7 cellular contexts compared by ENCODE assay signal in the genomic region with DNA sequence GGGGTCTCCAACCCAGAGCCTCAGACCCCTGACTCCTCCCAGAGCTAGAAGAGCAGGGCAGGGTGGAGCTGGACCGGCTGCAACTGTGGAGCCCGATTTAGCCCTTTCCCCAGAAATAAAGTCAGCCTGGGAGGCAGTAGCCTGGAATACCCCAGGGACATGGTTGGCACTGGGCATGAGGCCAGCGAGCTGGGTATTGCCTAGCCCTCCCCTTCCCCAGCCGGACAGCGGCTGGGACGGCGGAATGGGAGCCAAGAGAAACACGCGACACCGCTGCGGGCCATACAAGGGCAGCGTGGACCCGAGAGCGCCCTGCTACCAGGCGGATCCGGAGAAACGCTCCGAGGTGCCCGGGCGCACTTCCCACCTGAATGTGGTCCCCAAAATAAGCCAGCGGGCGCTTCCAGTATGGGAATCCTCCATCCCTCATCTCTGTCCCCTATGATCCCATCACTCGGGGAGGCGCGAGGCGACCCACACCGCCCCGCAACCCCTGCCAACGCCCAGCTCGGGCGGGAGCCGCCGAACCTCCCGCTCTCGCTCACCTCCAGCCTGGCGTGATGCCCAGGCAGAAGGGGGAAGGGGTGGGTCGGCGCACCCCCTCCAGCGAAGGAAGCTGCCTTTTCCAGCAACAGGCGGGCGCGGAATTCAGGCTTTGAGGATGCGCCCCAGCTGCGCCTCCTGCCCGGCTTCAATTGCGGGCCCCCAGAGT. TPM values are rescaled to one million over a fixed set of nuclear protein-coding genes. Genes with fewer than 3 reads are reported as not detected.
DNase-seq lines count a peak whose midpoint lies in the region; ATAC-seq and TF ChIP-seq lines count a peak whose summit lies in the region.

No MANE protein-coding gene starts in this region.

- DNase-seq in H4 (ENCODE audit: low spot score): peak; percentile 62
- DNase-seq in NCI-H345 treated with DMSO at 0.1 percent for 48 hours (lab: John Stamatoyannopoulos, UW; ENCODE audit: unreplicated experiment): peak; percentile 41
- DNase-seq in chondrocyte (ENCODE audit: low spot score): no peak
- DNase-seq in lung (ENCODE audit: low spot score): no peak
- DNase-seq in T-helper 9 cell: no peak

- no peak for ATAC-seq in lung (ENCODE audit: insufficient read depth, low FRiP score)
- ATAC-seq in HG02623 (IDR thresholded peaks at IDR 0.05; ENCODE audit: unreplicated experiment): no peak

- TF ChIP-seq CTCF in chondrocyte (IDR thresholded peaks at IDR 0.05) (no peak), lung (IDR thresholded peaks at IDR 0.05; ENCODE audit: control extremely low read depth, extremely low read depth) (no peak)

- no peaks in the 10 kb centered on the region for H3K27me3 Mint-ChIP-seq in chondrocyte (ENCODE audit: low read depth)

- H3K36me3 ChIP-seq in lung (ENCODE audit: control insufficient read depth in 2 of 2, insufficient read depth in 2 of 2, low read length in 2 of 2): peaks cover 0 to 9% of the 10 kb centered on the region in 2 donors
- peaks cover 2% of the 10 kb centered on the region for H3K36me3 ChIP-seq in thymus (ENCODE audit: control insufficient read depth, insufficient read depth)

- peaks cover 0 to 18% of the 10 kb centered on the region in 2 donors for H3K4me1 ChIP-seq in lung (ENCODE audit: control insufficient read depth in 2 of 2, insufficient read depth in 2 of 2, low read length in 2 of 2)
- peaks cover 32% of the 10 kb centered on the region for H3K4me1 ChIP-seq in thymus (ENCODE audit: control insufficient read depth, insufficient read depth, low read length)

- 1 to 2% methylated on average over 36 to 46 of the region's 46 CpGs for WGBS in lung, 2 donors
- 1% methylated on average over 46 of the region's 46 CpGs for WGBS in thymus

- H3K27ac Mint-ChIP-seq in chondrocyte (ENCODE audit: unreplicated experiment): peak overlapping the region; percentile 83

- H3K36me3 Mint-ChIP-seq in chondrocyte (ENCODE audit: low read depth): peaks cover 15% of the 10 kb centered on the region

- peak overlapping the region; percentile 69 for H3K4me3 ChIP-seq in lung
- H3K4me3 ChIP-seq in thymus (ENCODE audit: low read length): peak overlapping the region; percentile 59

- H3K4me3 Mint-ChIP-seq in chondrocyte (ENCODE audit: unreplicated experiment): peak overlapping the region; percentile 80

- H3K9me3 ChIP-seq in lung (ENCODE audit: control insufficient read depth in 2 of 2, insufficient read depth in 1 of 2, low read length in 1 of 2) (no peaks in the 10 kb centered on the region), thymus (ENCODE audit: control insufficient read depth) (no peaks in the 10 kb centered on the region)

- peak overlapping the region; percentile 77 to 80 for H3K27ac ChIP-seq in lung (ENCODE audit: low read depth in 1 of 2, low read length in 1 of 2)
- no peak overlapping the region for H3K27ac ChIP-seq in thymus (ENCODE audit: low read depth)

- H3K9me3 Mint-ChIP-seq in chondrocyte (ENCODE audit: low read depth): no peaks in the 10 kb centered on the region

- H3K27me3 ChIP-seq in lung (ENCODE audit: control insufficient read depth, insufficient read depth) (no peaks in the 10 kb centered on the region), thymus (ENCODE audit: control insufficient read depth, insufficient read depth) (peaks cover 42% of the 10 kb centered on the region)

- H3K4me1 Mint-ChIP-seq in chondrocyte (ENCODE audit: low read depth): peaks cover 51% of the 10 kb centered on the region

RNA-seq across cellular contexts. Expression of gene MCAM, which starts 0.8 kb away (rescaled TPM):
- total RNA-seq in H4 (2014; rRNA removed; shearing (Covaris generic)): 66.0 and 88.8 TPM in 2 replicates
- 170 to 527 TPM (median 509 TPM) in 3 replicates for total RNA-seq in chondrocyte
- 100 to 1,000 TPM; 127 to 174 TPM for total RNA-seq in lung
- 100 to 1,000 TPM in 1 of 2 donors, 10 to 100 TPM in 1; 51.9 to 120 TPM for polyA plus RNA-seq in lung
- 54.4 TPM for polyA plus RNA-seq in thymus

RNA-seq across cellular contexts. Expression of gene RNF26, which starts 18.2 kb away (rescaled TPM):
- 4.1 and 6.8 TPM in 2 replicates for total RNA-seq in H4 (2014; rRNA removed; shearing (Covaris generic))
- 22.8 to 26.0 TPM (median 24.3 TPM) in 3 replicates for total RNA-seq in chondrocyte
- 10 to 100 TPM in 1 of 2 donors, 1 to 10 TPM in 1; 8.2 to 25.4 TPM for total RNA-seq in lung
- 10 to 100 TPM; 11.0 to 16.3 TPM for polyA plus RNA-seq in lung
- polyA plus RNA-seq in thymus: 9.0 TPM

RNA-seq across cellular contexts. Expression of gene C1QTNF5, which starts 24.5 kb away (rescaled TPM):
- not detected in 2 replicates for total RNA-seq in H4 (2014; rRNA removed; shearing (Covaris generic))
- total RNA-seq in chondrocyte (16.2 to 67.2 TPM (median 67.1 TPM) in 3 replicates), lung (10 to 100 TPM; 20.2 to 28.6 TPM)
- polyA plus RNA-seq in lung (10 to 100 TPM; 28.0 to 34.9 TPM), thymus (8.6 TPM)

RNA-seq across cellular contexts. Expression of gene MFRP, which starts 30.3 kb away (rescaled TPM):
- total RNA-seq in H4 (2014; rRNA removed; shearing (Covaris generic)): not detected in 2 replicates
- total RNA-seq in chondrocyte (not detected in 3 replicates), lung (not detected)
- polyA plus RNA-seq in lung (not detected), thymus (0.05 TPM)

Comparison
In these comparisons a context has a peak if more than half of its experiments do, and no peak if none do; other contexts are left out.
1. DNase-seq: peak in H4 (single experiment) and NCI-H345 treated with DMSO at 0.1 percent for 48 hours (single experiment); none in chondrocyte (single experiment), lung (single experiment) and T-helper 9 cell (single experiment).
2. RNA of gene C1QTNF5, which starts 24.5 kb away (total RNA-seq): 16.2 to 67.2 TPM in chondrocyte and 20.2 to 28.6 TPM in lung; not detected in H4; every median in the first group is over 10 times any median in the second.